ENCODE assay signal across 8 cellular contexts in the genomic region with DNA sequence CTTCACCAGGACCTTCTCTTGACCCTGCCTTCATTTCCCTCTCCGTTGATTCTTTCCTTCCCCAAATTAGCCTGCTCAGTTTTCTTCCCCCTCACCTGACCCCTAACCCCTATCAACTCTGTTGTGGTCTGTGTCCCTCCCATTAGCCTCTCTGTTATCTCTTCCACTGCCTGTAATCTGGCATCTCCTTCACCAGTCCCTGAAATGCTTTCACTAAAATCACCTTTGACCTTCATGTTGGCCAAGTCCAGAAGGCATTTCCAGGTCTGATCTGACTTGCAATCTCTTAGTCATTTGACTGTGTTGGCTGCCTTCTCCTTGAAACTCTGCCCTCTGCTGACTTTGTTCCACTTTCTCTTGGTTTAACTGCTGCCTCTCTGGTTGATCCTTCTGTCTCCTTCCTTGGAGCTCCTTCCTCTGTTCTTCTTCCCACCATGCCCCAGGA. TPM values are rescaled to one million over a fixed set of nuclear protein-coding genes. Genes with fewer than 3 reads are reported as not detected.
DNase-seq lines count a peak whose midpoint lies in the region; ATAC-seq and TF ChIP-seq lines count a peak whose summit lies in the region.

No MANE protein-coding gene starts in this region.

- peak overlapping the region; percentile 63 for H3K4me3 ChIP-seq in CD8-positive, alpha-beta T cell (ENCODE audit: low read depth, low read length)
- H3K4me3 ChIP-seq in HCT116 (replicated peaks in 1 of 2; ENCODE audit: low read depth in 1 of 2, low read length in 2 of 2) (peak overlapping the region; percentile 45 to 57), esophagus (ENCODE audit: low read depth in 1 of 2, low read length in 2 of 2) (no peak overlapping the region)

- TF ChIP-seq POLR2A in HCT116 (IDR thresholded peaks at IDR 0.05; ENCODE audit: borderline replicate concordance, extremely low read depth, insufficient read depth, insufficient read length), result no peak

- peak overlapping the region; percentile 91 for H3K4me3 Mint-ChIP-seq in CD8-positive, alpha-beta T cell
- H3K4me3 Mint-ChIP-seq in natural killer cell treated with Interleukin-12 subunit alpha and Interleukin-12 subunit beta and Interleukin-15 and Interleukin-18, amount 100 ng/mL, for 72 hours, result peak overlapping the region; percentile 62

- TF ChIP-seq RAD21 in HCT116 (IDR thresholded peaks at IDR 0.05; ENCODE audit: low read depth), result peak; percentile 38; the same call in 1 of the 2 replicates

- H3K9ac ChIP-seq in HCT116 (ENCODE audit: low read length), result 0 out of 2 replicates have a peak overlapping the region, but pooled peaks have one; percentile 55

- intact Hi-C loops in CD8-positive, alpha-beta T cell (cut with DNase I, micrococcal nuclease), result loop anchor here (1.0 to 10.0 kb wide), 5 partner anchors 50 to 191 kb away; partner anchors contain the start of gene IL6R (in 1 of the 2)
- intact Hi-C loops in HCT116 (cut with micrococcal nuclease), result loop anchor here (5.0 to 10.0 kb wide), 2 partner anchors 79 to 191 kb away; no protein-coding TSS in a partner anchor

- H4K20me1 ChIP-seq in HCT116 (ENCODE audit: insufficient read depth), result no peaks in the 10 kb centered on the region

- no peaks in the 10 kb centered on the region for H3K79me2 ChIP-seq in HCT116 (ENCODE audit: insufficient read depth, low read length)

- H3K9me2 ChIP-seq in HCT116 (ENCODE audit: insufficient read depth), result no peaks in the 10 kb centered on the region

- H3K36me3 ChIP-seq in CD8-positive, alpha-beta T cell (ENCODE audit: insufficient read depth, low read length), result peaks cover 13% of the 10 kb centered on the region
- 0 out of 4 replicates have a peak, but pooled peaks cover 0 to 2% of the 10 kb centered on the region in 2 experiments for H3K36me3 ChIP-seq in HCT116 (ENCODE audit: control insufficient read depth in 1 of 2, insufficient read depth in 2 of 2, low read length in 2 of 2)
- H3K36me3 ChIP-seq in esophagus (ENCODE audit: control insufficient read depth in 2 of 2, insufficient read depth in 2 of 2, low read length in 1 of 2), result peaks cover under 1 to 8% of the 10 kb centered on the region in 2 donors

- no peaks in the 10 kb centered on the region for H3K27me3 Mint-ChIP-seq in CD8-positive, alpha-beta T cell (ENCODE audit: low read depth)
- peaks cover 14 to 20% of the 10 kb centered on the region in 2 donors for H3K27me3 Mint-ChIP-seq in natural killer cell treated with Interleukin-12 subunit alpha and Interleukin-12 subunit beta and Interleukin-15 and Interleukin-18, amount 100 ng/mL, for 72 hours

- H3K4me1 Mint-ChIP-seq in CD8-positive, alpha-beta T cell (ENCODE audit: low read depth), result peaks cover 39% of the 10 kb centered on the region
- H3K4me1 Mint-ChIP-seq in natural killer cell treated with Interleukin-12 subunit alpha and Interleukin-12 subunit beta and Interleukin-15 and Interleukin-18, amount 100 ng/mL, for 72 hours (ENCODE audit: low read depth in 2 of 2), result peaks cover 21 to 24% of the 10 kb centered on the region in 2 donors

- WGBS in esophagus, 2 donors, result 13 to 31% methylated on average over 1 of the region's 1 CpG

- H3K4me1 ChIP-seq in CD8-positive, alpha-beta T cell (ENCODE audit: insufficient read depth, low read length), result peaks cover 27% of the 10 kb centered on the region
- H3K4me1 ChIP-seq in HCT116 (ENCODE audit: control insufficient read depth in 1 of 2, insufficient read depth in 2 of 2, low read length in 2 of 2) (peaks cover 21 to 25% of the 10 kb centered on the region in 2 experiments), esophagus (ENCODE audit: control insufficient read depth in 2 of 2, insufficient read depth in 2 of 2, low read length in 1 of 2) (peaks cover 0 to 7% of the 10 kb centered on the region in 2 donors)

- H3K4me2 ChIP-seq in HCT116 (ENCODE audit: low read length), result peak overlapping the region; percentile 88

- DNase-seq in CD8-positive, alpha-beta T cell, result peak in 1 of 7 experiments; percentile 37
- DNase-seq in HCT116 (ENCODE audit: low read depth, low spot score) (peak; percentile 26), SW480 (ENCODE audit: low spot score) (peak; percentile 38)
- no peak for DNase-seq in natural killer cell treated with Interleukin-12 subunit alpha and Interleukin-12 subunit beta and Interleukin-15 and Interleukin-18, amount 100 ng/mL, for 72 hours (ENCODE audit: low spot score)

- peak overlapping the region; percentile 81 for H3K27ac Mint-ChIP-seq in CD8-positive, alpha-beta T cell
- H3K27ac Mint-ChIP-seq in natural killer cell treated with Interleukin-12 subunit alpha and Interleukin-12 subunit beta and Interleukin-15 and Interleukin-18, amount 100 ng/mL, for 72 hours, result peak overlapping the region; percentile 2 to 62

- peaks cover 21% of the 10 kb centered on the region for H3K36me3 Mint-ChIP-seq in CD8-positive, alpha-beta T cell
- H3K36me3 Mint-ChIP-seq in natural killer cell treated with Interleukin-12 subunit alpha and Interleukin-12 subunit beta and Interleukin-15 and Interleukin-18, amount 100 ng/mL, for 72 hours, result no peaks in the 10 kb centered on the region

- TF ChIP-seq CTCF in CD8-positive, alpha-beta T cell (IDR thresholded peaks at IDR 0.05), result no peak
- peak; percentile 33 to 47 (median 43); a peak in 4 of 6 replicates for TF ChIP-seq CTCF in HCT116 (IDR thresholded peaks at IDR 0.05 in 2 of 3, conservative IDR thresholded peaks at IDR 0.05 in 1 of 3; ENCODE audit: borderline replicate concordance in 1 of 3, insufficient read depth in 1 of 3, low read depth in 2 of 3, low read length in 2 of 3)

- CTCF ChIA-PET in CD8-positive, alpha-beta T cell (lab: Charles Lee), result interaction anchor here (0.6 to 7.2 kb wide), 13 partner anchors 9 to 192 kb away, joined by 3 to 52 read pairs (median 6); partner anchors contain the start of gene ATP8B2
- CTCF ChIA-PET in HCT116 (lab: Charles Lee), result interaction anchor here (1.5 kb wide), 1 partner anchor 8 kb away, joined by 3 read pairs; no protein-coding TSS in a partner anchor

- no peak overlapping the region for H3K27ac ChIP-seq in CD8-positive, alpha-beta T cell (ENCODE audit: low read depth, low read length)
- peak overlapping the region; percentile 72 for H3K27ac ChIP-seq in HCT116 (ENCODE audit: low read depth, low read length)
- peak overlapping the region; percentile 42 to 50 for H3K27ac ChIP-seq in esophagus (ENCODE audit: low read depth in 2 of 2, low read length in 1 of 2)

- ATAC-seq in CD8-positive, alpha-beta T cell, result peak; percentile 42
- ATAC-seq in HCT116 (peak; percentile 61), GM19463 (IDR thresholded peaks at IDR 0.05; ENCODE audit: unreplicated experiment) (no peak), GM21367 (IDR thresholded peaks at IDR 0.05; ENCODE audit: unreplicated experiment) (no peak), HG03025 (IDR thresholded peaks at IDR 0.05; ENCODE audit: low FRiP score, unreplicated experiment) (no peak)
- ATAC-seq in natural killer cell treated with Interleukin-12 subunit alpha and Interleukin-12 subunit beta and Interleukin-15 and Interleukin-18, amount 100 ng/mL, for 72 hours, result peak; percentile 62 to 66

- POLR2A ChIA-PET in CD8-positive, alpha-beta T cell (lab: Charles Lee), result interaction anchor here (0.5 to 1.5 kb wide), 2 partner anchors 19 to 50 kb away, joined by 3 to 4 read pairs; no protein-coding TSS in a partner anchor
- POLR2A ChIA-PET in HCT116 (lab: Charles Lee), result no interaction called here

- RAD21 ChIA-PET in HCT116 (lab: Charles Lee; ENCODE audit: low non-redundant PET in 1 of 2, low total read pairs in 2 of 2, uncharacterized antibody in 2 of 2, unreplicated experiment in 2 of 2), result interaction anchor here in 1 of 2 experiments (1.2 kb wide), 1 partner anchor 193 kb away, joined by 3 read pairs; no protein-coding TSS in a partner anchor

- no TSS peak for BruUV-seq in HCT116 (replicated peaks; lab: Mats Ljungman, UMichigan)

- H2AFZ ChIP-seq in HCT116 (ENCODE audit: low read depth, low read length, poor library complexity, severe bottlenecking), result peak overlapping the region; percentile 83

- no peaks in the 10 kb centered on the region for H3K9me3 Mint-ChIP-seq in CD8-positive, alpha-beta T cell
- H3K9me3 Mint-ChIP-seq in natural killer cell treated with Interleukin-12 subunit alpha and Interleukin-12 subunit beta and Interleukin-15 and Interleukin-18, amount 100 ng/mL, for 72 hours, result no peaks in the 10 kb centered on the region

- no peaks in the 10 kb centered on the region for H3K9me3 ChIP-seq in CD8-positive, alpha-beta T cell (ENCODE audit: low read length)
- H3K9me3 ChIP-seq in HCT116 (ENCODE audit: control insufficient read depth in 1 of 2, insufficient read depth in 1 of 2, low read depth in 1 of 2, low read length in 2 of 2), result no peaks in the 10 kb centered on the region
- H3K9me3 ChIP-seq in esophagus (ENCODE audit: control insufficient read depth in 2 of 2, insufficient read depth in 1 of 2, low read depth in 1 of 2, low read length in 1 of 2), result no peaks in the 10 kb centered on the region

- no peaks in the 10 kb centered on the region for H3K27me3 ChIP-seq in CD8-positive, alpha-beta T cell (ENCODE audit: insufficient read depth, low read length)
- no peaks in the 10 kb centered on the region for H3K27me3 ChIP-seq in HCT116 (ENCODE audit: insufficient read depth, low read length)
- no peaks in the 10 kb centered on the region for H3K27me3 ChIP-seq in esophagus (ENCODE audit: control insufficient read depth in 1 of 2, insufficient read depth in 2 of 2, low read length in 2 of 2)

TF ChIP-seq in HCT116, 20 proteins besides CTCF, POLR2A, EP300 and RAD21 (continues in another document):
- 0 out of 2 replicates have a peak, but pooled peaks have one; percentile 53 for TF ChIP-seq CBX3 (IDR thresholded peaks at IDR 0.05; ENCODE audit: low read depth)

RNA-seq across cellular contexts. Expression of gene ATP8B2, which starts 28.2 kb away (rescaled TPM):
- total RNA-seq in CD8-positive, alpha-beta T cell, result 10 to 100 TPM; 51.1 to 58.4 TPM
- total RNA-seq in HCT116 (2021; ENCODE audit: unreplicated experiment), result 22.1 TPM
- 12.6 and 12.7 TPM in 2 replicates for polyA plus RNA-seq in HCT116 (2012)
- polyA plus RNA-seq in esophagus, result 1 to 10 TPM; 4.3 to 6.7 TPM
- 10 to 100 TPM; 29.2 to 60.6 TPM for total RNA-seq in natural killer cell treated with Interleukin-12 subunit alpha and Interleukin-12 subunit beta and Interleukin-15 and Interleukin-18, amount 100 ng/mL, for 72 hours

RNA-seq across cellular contexts. Expression of gene AQP10, which starts 32.6 kb away (rescaled TPM):
- not detected for total RNA-seq in CD8-positive, alpha-beta T cell
- total RNA-seq in HCT116 (2021; ENCODE audit: unreplicated experiment), result not detected
- polyA plus RNA-seq in HCT116 (2012), result 0.07 TPM in 1 of 2 replicates, not detected in the other
- under 1 TPM in 1 of 2 donors, not detected in 1; 0.02 TPM for polyA plus RNA-seq in esophagus
- total RNA-seq in natural killer cell treated with Interleukin-12 subunit alpha and Interleukin-12 subunit beta and Interleukin-15 and Interleukin-18, amount 100 ng/mL, for 72 hours, result not detected

RNA-seq across cellular contexts. Expression of gene IL6R, which starts 51.7 kb away (rescaled TPM):
- 10 to 100 TPM in 1 of 2 experiments, 1 to 10 TPM in 1; 10.0 to 12.0 TPM for total RNA-seq in CD8-positive, alpha-beta T cell
- 6.8 TPM for total RNA-seq in HCT116 (2021; ENCODE audit: unreplicated experiment)
- polyA plus RNA-seq in HCT116 (2012), result 2.6 and 2.9 TPM in 2 replicates
- 1 to 10 TPM; 2.7 to 3.4 TPM for polyA plus RNA-seq in esophagus
- 1 to 10 TPM; 2.3 to 4.0 TPM for total RNA-seq in natural killer cell treated with Interleukin-12 subunit alpha and Interleukin-12 subunit beta and Interleukin-15 and Interleukin-18, amount 100 ng/mL, for 72 hours

Comparison
In these comparisons a context has a peak if more than half of its experiments do, and no peak if none do; other contexts are left out.
1. ATAC-seq: peak in CD8-positive, alpha-beta T cell (single experiment), HCT116 (single experiment) and natural killer cell treated with Interleukin-12 subunit alpha and Interleukin-12 subunit beta and Interleukin-15 and Interleukin-18, amount 100 ng/mL, for 72 hours (2 of 2); none in GM19463 (single experiment), GM21367 (single experiment) and HG03025 (single experiment).
2. H3K4me3 ChIP-seq: peak in CD8-positive, alpha-beta T cell (single experiment) and HCT116 (2 of 2); none in esophagus (0 of 2).